8 cellular contexts compared by ENCODE assay signal in the genomic region with DNA sequence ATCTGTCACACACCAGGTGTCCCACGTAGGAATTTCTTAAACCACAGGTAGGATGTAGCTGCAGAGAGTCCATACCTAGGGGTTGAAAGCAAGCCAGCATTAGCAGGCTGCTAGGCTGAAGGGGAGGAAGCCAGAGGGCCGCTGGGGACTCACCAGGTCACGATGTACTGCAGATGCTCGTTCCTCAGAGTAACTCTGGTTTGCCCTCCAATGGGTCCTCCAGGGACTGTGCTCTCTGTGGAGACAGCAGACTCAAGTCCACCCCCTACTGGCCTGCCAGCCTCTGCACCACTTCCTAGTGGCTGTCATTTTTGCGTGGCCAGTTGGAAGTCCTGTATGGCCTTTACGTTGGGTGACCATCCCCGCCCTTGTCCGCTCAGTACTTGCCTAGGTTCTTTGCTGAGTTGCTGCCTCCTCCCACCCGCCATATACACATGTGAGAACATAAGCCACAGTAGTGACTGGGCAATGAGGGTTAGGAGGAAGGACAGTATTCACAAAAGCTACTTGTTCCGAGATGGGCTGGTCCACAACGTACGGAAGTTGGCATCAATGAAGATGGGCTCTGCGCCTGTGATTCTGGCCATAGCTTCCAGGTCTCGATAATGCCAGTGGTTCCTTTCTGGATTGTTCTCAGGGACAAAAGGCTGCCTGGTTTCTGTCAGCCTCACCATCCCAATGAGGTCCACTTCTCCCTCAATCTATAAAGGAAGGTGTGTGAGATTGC. TPM values are rescaled to one million over a fixed set of nuclear protein-coding genes. Genes with fewer than 3 reads are reported as not detected.
A peak's percentile ranks its signal among the peaks of the same experiment; 100 is the strongest.
DNase-seq lines count a peak whose midpoint lies in the region; TF ChIP-seq lines count a peak whose summit lies in the region.

No MANE protein-coding gene starts in this region.

- peaks cover 16% of the 10 kb centered on the region for H3K36me3 ChIP-seq in Caco-2 (ENCODE audit: control insufficient read depth, insufficient read depth, low read length)
- peaks cover 45% of the 10 kb centered on the region for H3K36me3 ChIP-seq in SK-N-MC (ENCODE audit: insufficient read depth, low read length)
- peaks cover 42% of the 10 kb centered on the region for H3K36me3 ChIP-seq in effector memory CD4-positive, alpha-beta T cell (ENCODE audit: control insufficient read depth, insufficient read depth, low read length)

- H3K27me3 Mint-ChIP-seq in Caco-2 (ENCODE audit: insufficient read depth, unreplicated experiment) (no peaks in the 10 kb centered on the region), osteocyte (ENCODE audit: unreplicated experiment) (no peaks in the 10 kb centered on the region)

- TF ChIP-seq CTCF in Caco-2 (IDR thresholded peaks at IDR 0.05; ENCODE audit: insufficient read depth in 1 of 2, low read depth in 1 of 2, low read length in 1 of 2, severe bottlenecking in 1 of 2, unreplicated experiment in 1 of 2) (peak; percentile 43 to 47), dorsolateral prefrontal cortex (IDR thresholded peaks at IDR 0.05 in 54 of 56, conservative IDR thresholded peaks at IDR 0.05 in 2 of 56; ENCODE audit: low read depth in 1 of 56, partially characterized antibody in 56 of 56) (peak in 34 of 56 donors; percentile 15 to 50 (median 28)), osteocyte (IDR thresholded peaks at IDR 0.05) (peak; percentile 52)

- H3K27ac Mint-ChIP-seq in Caco-2 (ENCODE audit: unreplicated experiment) (no peak overlapping the region), osteocyte (ENCODE audit: unreplicated experiment) (no peak overlapping the region)

- H3K27me3 ChIP-seq in Caco-2 (replicated peaks; ENCODE audit: control insufficient read depth, insufficient read depth, low read length) (no peaks in the 10 kb centered on the region), dorsolateral prefrontal cortex (no peaks in the 10 kb centered on the region)
- H3K27me3 ChIP-seq in effector memory CD4-positive, alpha-beta T cell (replicated peaks; ENCODE audit: control insufficient read depth, insufficient read depth, low read length, poor library complexity, severe bottlenecking) = no peaks in the 10 kb centered on the region

- POLR2A ChIA-PET in Caco-2 (lab: Charles Lee) = interaction anchor here (0.6 to 1.1 kb wide), 2 partner anchors 13 to 706 kb away, joined by 4 to 5 read pairs; no protein-coding TSS in a partner anchor

- H3K4me3 ChIP-seq in Caco-2 (ENCODE audit: low read depth, low read length) = no peak overlapping the region
- H3K4me3 ChIP-seq in SK-N-MC = no peak overlapping the region
- no peak overlapping the region for H3K4me3 ChIP-seq in dorsolateral prefrontal cortex
- H3K4me3 ChIP-seq in effector memory CD4-positive, alpha-beta T cell (ENCODE audit: insufficient read depth, low read depth, low read length, poor library complexity, severe bottlenecking) = no peak overlapping the region

- H3K4me3 Mint-ChIP-seq in Caco-2 (ENCODE audit: unreplicated experiment) (no peak overlapping the region), osteocyte (ENCODE audit: unreplicated experiment) (no peak overlapping the region)

- intact Hi-C loops in Caco-2 (cut with micrococcal nuclease; ENCODE audit: unreplicated experiment) (no loop called here), dorsolateral prefrontal cortex (cut with DNase I) (no loop called here)

- no peak overlapping the region for H3K9ac ChIP-seq in SK-N-MC (ENCODE audit: insufficient read length)

- H3K9me3 Mint-ChIP-seq in Caco-2 (ENCODE audit: unreplicated experiment) = no peaks in the 10 kb centered on the region
- H3K9me3 Mint-ChIP-seq in osteocyte (ENCODE audit: unreplicated experiment) = no peaks in the 10 kb centered on the region

- H3K27ac ChIP-seq in SK-N-MC (peak overlapping the region; percentile 53), dorsolateral prefrontal cortex (peak overlapping the region in 1 of 59 donors; percentile 2)
- no peak overlapping the region for H3K27ac ChIP-seq in effector memory CD4-positive, alpha-beta T cell (ENCODE audit: insufficient read depth, low read length, poor library complexity, severe bottlenecking)

- DNase-seq in Caco-2 (peak; percentile 70 to 81), HCEC 1CT (peak; percentile 72), SK-N-MC (ENCODE audit: low read depth, low spot score) (no peak), dorsolateral prefrontal cortex (peak in 1 of 10 donors; percentile 38), osteocyte (ENCODE audit: extremely low spot score, unreplicated experiment) (no peak), NCI-H187 treated with DMSO at 0.1 percent for 48 hours (lab: John Stamatoyannopoulos, UW) (no peak), D341Med (ENCODE audit: low spot score) (no peak)
- no peak for DNase-seq in effector memory CD4-positive, alpha-beta T cell

- peaks cover 12% of the 10 kb centered on the region for H3K4me1 ChIP-seq in Caco-2
- peaks cover 18% of the 10 kb centered on the region for H3K4me1 ChIP-seq in effector memory CD4-positive, alpha-beta T cell (ENCODE audit: control insufficient read depth, insufficient read depth, low read length, poor library complexity, severe bottlenecking)

- H3K4me1 Mint-ChIP-seq in Caco-2 (ENCODE audit: low read depth, unreplicated experiment) (peaks cover 2% of the 10 kb centered on the region), osteocyte (ENCODE audit: unreplicated experiment) (peaks cover 34% of the 10 kb centered on the region)

- CTCF ChIA-PET in Caco-2 (lab: Charles Lee) = no interaction called here

- H3K36me3 Mint-ChIP-seq in Caco-2 (ENCODE audit: insufficient read depth, unreplicated experiment) = peaks cover 93% of the 10 kb centered on the region
- H3K36me3 Mint-ChIP-seq in osteocyte (ENCODE audit: unreplicated experiment) = peaks cover 37% of the 10 kb centered on the region

- no peaks in the 10 kb centered on the region for H3K9me3 ChIP-seq in Caco-2
- H3K9me3 ChIP-seq in SK-N-MC (ENCODE audit: low read depth, low read length) = no peaks in the 10 kb centered on the region
- no peaks in the 10 kb centered on the region for H3K9me3 ChIP-seq in effector memory CD4-positive, alpha-beta T cell (ENCODE audit: control insufficient read depth, low read length)

- TSS peak; percentile 12 for BruUV-seq in Caco-2 (replicated peaks; lab: Mats Ljungman, UMichigan)

RNA-seq across cellular contexts. Expression of a gene that starts 4.1 kb away (rescaled TPM):
- total RNA-seq in Caco-2 (2022) (1,995 and 2,182 TPM in 2 replicates), dorsolateral prefrontal cortex (100 to 1,000 TPM; 512 to 837 (median 653) TPM), osteocyte (1,770 and 1,772 TPM in 2 replicates)

RNA-seq across cellular contexts. Expression of a gene that starts 4.1 kb away (rescaled TPM):
- total RNA-seq in Caco-2 (2022) (60.1 and 65.6 TPM in 2 replicates), dorsolateral prefrontal cortex (10 to 100 TPM; 19.2 to 41.3 (median 30.0) TPM), osteocyte (23.4 and 27.6 TPM in 2 replicates)

RNA-seq across cellular contexts. Expression of a gene that starts 4.2 kb away (rescaled TPM):
- total RNA-seq in Caco-2 (2022) = 54.9 and 57.5 TPM in 2 replicates
- 10 to 100 TPM; 23.9 to 64.2 (median 39.4) TPM for total RNA-seq in dorsolateral prefrontal cortex
- total RNA-seq in osteocyte = 36.2 and 39.4 TPM in 2 replicates

RNA-seq across cellular contexts. Expression of a gene that starts 4.3 kb away (rescaled TPM):
- 32.3 and 34.4 TPM in 2 replicates for total RNA-seq in Caco-2 (2022)
- total RNA-seq in dorsolateral prefrontal cortex = 10 to 100 TPM; 16.6 to 42.3 (median 26.4) TPM
- total RNA-seq in osteocyte = 15.4 and 16.3 TPM in 2 replicates

RNA-seq across cellular contexts. Expression of a gene that starts 16.1 kb away (rescaled TPM):
- 31.6 and 32.4 TPM in 2 replicates for total RNA-seq in Caco-2 (2022)
- 10 to 100 TPM; 13.7 to 27.8 (median 19.2) TPM for total RNA-seq in dorsolateral prefrontal cortex
- 16.0 and 19.8 TPM in 2 replicates for total RNA-seq in osteocyte

Comparison
In these comparisons a context has a peak if more than half of its experiments do, and no peak if none do; other contexts are left out.
1. DNase-seq: peak in Caco-2 (2 of 2) and HCEC 1CT (single experiment); none in SK-N-MC (single experiment), osteocyte (single experiment), NCI-H187 treated with DMSO at 0.1 percent for 48 hours (single experiment), effector memory CD4-positive, alpha-beta T cell (0 of 3) and D341Med (single experiment).
2. Peak in every context shown above with its lines, with median percentiles within 50 percentile points of each other: CTCF ChIP-seq.